1 cellular context compared by ENCODE assay signal in genomic region chr11:89433278-89433677, GRCh38.
TF ChIP-seq lines count a peak whose summit lies in the region.

No MANE protein-coding gene starts in this region.

TF ChIP-seq in GM12878, 131 proteins besides CTCF, POLR2A, EP300 and RAD21:
- TF ChIP-seq TCF7 (IDR thresholded peaks at IDR 0.05; ENCODE audit: borderline replicate concordance) (no peak), PKNOX1 (IDR thresholded peaks at IDR 0.05) (no peak), E4F1 (IDR thresholded peaks at IDR 0.05; ENCODE audit: borderline replicate concordance, partially characterized antibody) (no peak), SREBF2 (IDR thresholded peaks at IDR 0.05; ENCODE audit: low read length) (no peak), FOXK2 (IDR thresholded peaks at IDR 0.05) (no peak), SPI1 (IDR thresholded peaks at IDR 0.05; ENCODE audit: borderline replicate concordance, insufficient read depth, low read depth, low read length) (no peak), ZNF274 (IDR thresholded peaks at IDR 0.05; ENCODE audit: insufficient read depth, insufficient read length) (no peak), ASH2L (IDR thresholded peaks at IDR 0.05; ENCODE audit: borderline replicate concordance, low read depth) (no peak), REST (IDR thresholded peaks at IDR 0.05; ENCODE audit: low read depth, low read length) (no peak), SIN3A (IDR thresholded peaks at IDR 0.05; ENCODE audit: low read depth, low read length) (no peak), PAX8 (IDR thresholded peaks at IDR 0.05) (no peak), CBX3 (IDR thresholded peaks at IDR 0.05; ENCODE audit: borderline replicate concordance, low read depth) (no peak), PAX5 (IDR thresholded peaks at IDR 0.05; ENCODE audit: borderline replicate concordance, low read depth, low read length) (no peak), USF2 (IDR thresholded peaks at IDR 0.05; ENCODE audit: borderline replicate concordance, low read depth, low read length) (no peak), KLF5 (IDR thresholded peaks at IDR 0.05; ENCODE audit: partially characterized antibody) (no peak), ELK1 (IDR thresholded peaks at IDR 0.05; ENCODE audit: low read depth, low read length) (no peak)
